In genomic region chr12:63023926-63024325, GRCh38 we compare ENCODE assay signal across 27 cellular contexts.
"Had no signal": no experiment of that assay in that cellular context is flagged by ENCODE, and none has a peak within 500 bp of the region (broad histone marks: within the 10 kb centered on the region; RNA-seq: fewer than 3 reads in every experiment).

No MANE protein-coding gene starts in this region.

- H3K36me3 ChIP-seq: WERI-Rb-1 had no signal

- DNase-seq: activated B cell treated with CpG ODN at 0.5 μM for 24 hours; activated CD4-positive, alpha-beta T cell treated with anti-CD3 and anti-CD28 coated beads for 48 hours; activated CD4-positive, alpha-beta T cell treated with anti-CD3 and anti-CD28 coated beads, Interleukin-2, amount 50 U/mL, for 1 hour; activated CD4-positive, alpha-beta T cell treated with anti-CD3 and anti-CD28 coated beads, Interleukin-2, amount 50 U/mL, for 48 hours; activated CD8-positive, alpha-beta memory T cell treated with anti-CD3 and anti-CD28 coated beads for 24 hours; activated CD8-positive, alpha-beta T cell treated with anti-CD3 and anti-CD28 coated beads for 36 hours; activated effector memory CD4-positive, alpha-beta T cell treated with Interleukin-2 at 50 U/mL for 16 hours; activated gamma-delta T cell treated with Interleukin-2 at 50 U/mL for 16 hours; activated naive CD4-positive, alpha-beta T cell treated with anti-CD3 and anti-CD28 coated beads, Interleukin-2, amount 50 U/mL, for 16 hours; activated naive CD4-positive, alpha-beta T cell treated with Interleukin-2 at 50 U/mL for 16 hours; activated T-cell treated with anti-CD3 and anti-CD28 coated beads, Interleukin-2, amount 50 U/mL, for 4 hours; amygdala; aorta; body of pancreas; caudate nucleus; dorsolateral prefrontal cortex; effector memory CD4-positive, alpha-beta T cell; endodermal cell; foreskin fibroblast; head of caudate nucleus; hippocampal formation; T1000; WERI-Rb-1 had no signal

- H3K4me3 ChIP-seq: body of pancreas, coronary artery, dorsolateral prefrontal cortex had no signal

- ATAC-seq: activated CD4-positive, CD25-positive, alpha-beta regulatory T cell treated with anti-CD3 and anti-CD28 coated beads, Interleukin-2, amount 50 U/mL, for 24 hours; activated CD8-positive, alpha-beta T cell treated with anti-CD3 and anti-CD28 coated beads for 36 hours; activated T-cell treated with anti-CD3 and anti-CD28 coated beads, Interleukin-2, amount 50 U/mL, for 4 hours; activated T-helper 17 cell treated with anti-CD3 and anti-CD28 coated beads, Interleukin-2, amount 50 U/mL, for 72 hours; body of pancreas; esophagus mucosa had no signal

- H3K27me3 ChIP-seq: body of pancreas, dorsolateral prefrontal cortex had no signal
